Comparison of ENCODE assay signal across 2 cellular contexts in the genomic region with DNA sequence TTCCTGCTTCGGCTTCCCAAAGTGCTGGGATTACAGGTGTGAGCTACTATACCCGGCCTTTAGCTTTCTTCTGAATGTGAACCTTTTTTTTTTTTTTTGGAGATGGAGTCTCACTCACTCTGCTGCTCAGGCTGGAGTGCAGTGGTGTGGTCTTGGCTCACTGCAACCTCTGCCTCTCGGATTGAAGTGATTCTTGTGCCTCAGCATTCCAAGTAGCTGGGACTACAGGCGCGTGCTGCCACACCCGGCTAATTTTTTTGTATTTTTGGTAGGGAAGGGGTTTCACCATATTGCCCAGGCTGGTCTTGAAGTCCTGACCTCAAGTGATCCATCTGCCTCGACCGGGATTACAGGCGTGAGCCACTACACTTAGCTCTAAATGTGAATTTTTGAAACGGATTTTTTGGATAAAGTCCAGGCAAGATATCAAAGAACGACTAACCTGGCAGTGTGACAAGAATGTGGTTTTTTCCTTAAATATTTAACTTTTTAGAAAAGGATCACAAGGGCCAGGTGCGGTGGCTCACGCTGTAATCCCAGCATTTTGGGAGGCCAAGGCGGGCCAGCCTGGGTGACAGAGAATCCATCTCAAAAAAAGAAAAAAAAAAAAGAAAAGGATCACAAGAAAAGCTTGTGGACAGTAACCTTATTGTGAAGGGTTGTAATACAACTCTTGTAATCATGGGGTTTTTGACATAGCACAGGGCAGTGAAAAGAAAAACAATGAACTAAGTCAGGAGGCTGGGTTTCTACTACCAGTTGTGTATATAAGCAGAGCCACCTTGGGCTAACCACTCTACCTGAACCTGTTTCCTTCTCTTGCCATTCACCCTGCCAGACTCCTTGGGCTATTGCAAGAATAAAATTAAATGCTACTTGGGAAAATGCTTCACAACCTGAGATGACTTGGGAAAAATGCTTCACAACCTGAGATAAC.
TF ChIP-seq lines count a peak whose summit lies in the region.

No MANE protein-coding gene starts in this region.

TF ChIP-seq in HepG2, 621 proteins besides CTCF, POLR2A, EP300 and RAD21:
- TF ChIP-seq TBX2 (CRISPR knock-in tag; IDR thresholded peaks at IDR 0.05; ENCODE audit: borderline replicate concordance) (peak; percentile 32; the same call in 1 of the 2 replicates), LCORL (IDR thresholded peaks at IDR 0.05) (no peak), LCORL (CRISPR knock-in tag; IDR thresholded peaks at IDR 0.05) (0 out of 2 replicates have a peak, but pooled peaks have one; percentile 26), KLF6 (CRISPR knock-in tag; IDR thresholded peaks at IDR 0.05) (no peak), SOX6 (IDR thresholded peaks at IDR 0.05) (no peak), SOX6 (CRISPR knock-in tag; IDR thresholded peaks at IDR 0.05) (peak; percentile 39), CREM (IDR thresholded peaks at IDR 0.05) (peak; percentile 34; the same call in 1 of the 2 replicates), CREM (CRISPR knock-in tag; IDR thresholded peaks at IDR 0.05) (no peak), PAXIP1 (CRISPR knock-in tag; conservative IDR thresholded peaks at IDR 0.05) (0 out of 2 replicates have a peak, but pooled peaks have one; percentile 35), KLF13 (CRISPR knock-in tag; IDR thresholded peaks at IDR 0.05) (no peak), HNF1A (IDR thresholded peaks at IDR 0.05; ENCODE audit: low read depth) (no peak), HNF1A (CRISPR knock-in tag; IDR thresholded peaks at IDR 0.05; ENCODE audit: borderline replicate concordance) (peak; percentile 21; the same call in 1 of the 2 replicates), SOX13 (IDR thresholded peaks at IDR 0.05) (no peak), SOX13 (CRISPR knock-in tag; conservative IDR thresholded peaks at IDR 0.05 in 1 of 2, IDR thresholded peaks at IDR 0.05 in 1 of 2) (peak in 1 of 2 experiments; percentile 59; a peak in 1 of 4 replicates), SAP130 (CRISPR knock-in tag; IDR thresholded peaks at IDR 0.05; ENCODE audit: low read depth) (peak; percentile 19; the same call in 1 of the 2 replicates)

TF ChIP-seq in HEK293T, 16 proteins besides CTCF, POLR2A, EP300 and RAD21:
- TF ChIP-seq BHLHE40 (IDR thresholded peaks at IDR 0.05; ENCODE audit: borderline replicate concordance) (no peak), SUZ12 (IDR thresholded peaks at IDR 0.05) (no peak), FOXK2 (IDR thresholded peaks at IDR 0.05) (no peak), FOXM1 (IDR thresholded peaks at IDR 0.05; ENCODE audit: borderline replicate concordance) (no peak), FOXA1 (IDR thresholded peaks at IDR 0.05) (no peak), CTBP1 (IDR thresholded peaks at IDR 0.05; ENCODE audit: borderline replicate concordance) (no peak), PKNOX1 (IDR thresholded peaks at IDR 0.05) (no peak), SP1 (IDR thresholded peaks at IDR 0.05) (no peak), LEF1 (IDR thresholded peaks at IDR 0.05; ENCODE audit: borderline replicate concordance) (no peak), ARNT (IDR thresholded peaks at IDR 0.05) (no peak), ZNF384 (IDR thresholded peaks at IDR 0.05) (no peak), NFRKB (IDR thresholded peaks at IDR 0.05) (no peak)
TF ChIP-seq in HEK293T: peak in this region for 0.
